ENCODE assay signal across 19 cellular contexts in genomic region chr2:5123597-5124196, GRCh38.
"Had no signal": no experiment of that assay in that cellular context is flagged by ENCODE, and none has a peak within 500 bp of the region (broad histone marks: within the 10 kb centered on the region; RNA-seq: fewer than 3 reads in every experiment).

No MANE protein-coding gene starts in this region.

- H3K9me3 ChIP-seq: transverse colon had no signal

- H3K4me1 Mint-ChIP-seq: activated B cell treated with CpG ODN at 0.5 μM for 24 hours; stimulated activated memory B cell treated with anti-CD40 and anti-IgM and Interleukin-4, amounts not matched to agents 10 μg/mL and 1 μg/mL and 100 μg/mL, for 72 hours had no signal

- H3K9me3 Mint-ChIP-seq: activated B cell treated with CpG ODN at 0.5 μM for 24 hours; stimulated activated memory B cell treated with anti-CD40 and anti-IgM and Interleukin-4, amounts not matched to agents 10 μg/mL and 1 μg/mL and 100 μg/mL, for 72 hours had no signal

- DNase-seq: activated B cell treated with CpG ODN at 0.5 μM for 24 hours; activated CD4-positive, alpha-beta T cell treated with anti-CD3 and anti-CD28 coated beads, Interleukin-2, amount 50 U/mL, for 1 hour; activated naive CD4-positive, alpha-beta T cell treated with anti-CD3 and anti-CD28 coated beads, Interleukin-2, amount 50 U/mL, for 16 hours; activated T-cell treated with anti-CD3 and anti-CD28 coated beads for 4 hours; central memory CD4-positive, alpha-beta T cell; effector CD4-positive, alpha-beta T cell; kidney; left ventricle myocardium superior; mesenchymal stem cell; nucleus accumbens; right cardiac atrium; transverse colon had no signal

- H3K27me3 Mint-ChIP-seq: activated B cell treated with CpG ODN at 0.5 μM for 24 hours; natural killer cell treated with Interleukin-12 subunit alpha and Interleukin-12 subunit beta and Interleukin-15 and Interleukin-18, amount 100 ng/mL, for 72 hours; stimulated activated memory B cell treated with anti-CD40 and anti-IgM and Interleukin-4, amounts not matched to agents 10 μg/mL and 1 μg/mL and 100 μg/mL, for 72 hours had no signal

- H3K4me1 ChIP-seq: transverse colon had no signal

- H3K4me3 ChIP-seq: coronary artery, hepatocyte, transverse colon had no signal

- H3K27ac Mint-ChIP-seq: activated B cell treated with CpG ODN at 0.5 μM for 24 hours; activated T-helper 2 cell treated with anti-CD3 and anti-CD28 coated beads, Interferon-gamma antibody, Interleukin-2, Interleukin-4, amounts not matched to agents 10 μg/mL and 5 μg/mL and 100 μg/mL, durations not matched to agents 14 hours and 24 hours and 36 hours; natural killer cell treated with Interleukin-12 subunit alpha and Interleukin-12 subunit beta and Interleukin-15 and Interleukin-18, amount 100 ng/mL, for 72 hours; progenitor cell of endocrine pancreas; stimulated activated memory B cell treated with anti-CD40 and anti-IgM and Interleukin-4, amounts not matched to agents 10 μg/mL and 1 μg/mL and 100 μg/mL, for 72 hours had no signal

- H3K4me3 Mint-ChIP-seq: activated B cell treated with CpG ODN at 0.5 μM for 24 hours; natural killer cell treated with Interleukin-12 subunit alpha and Interleukin-12 subunit beta and Interleukin-15 and Interleukin-18, amount 100 ng/mL, for 72 hours; stimulated activated memory B cell treated with anti-CD40 and anti-IgM and Interleukin-4, amounts not matched to agents 10 μg/mL and 1 μg/mL and 100 μg/mL, for 72 hours had no signal

- H3K27me3 ChIP-seq: hepatocyte, transverse colon had no signal

- ATAC-seq: left ventricle myocardium superior; natural killer cell treated with Interleukin-12 subunit alpha and Interleukin-12 subunit beta and Interleukin-15 and Interleukin-18, amount 100 ng/mL, for 72 hours; right cardiac atrium; stimulated activated memory B cell treated with anti-CD40 and anti-IgM and Interleukin-4, amounts not matched to agents 10 μg/mL and 1 μg/mL and 100 μg/mL, for 72 hours had no signal

- H3K36me3 Mint-ChIP-seq: stimulated activated memory B cell treated with anti-CD40 and anti-IgM and Interleukin-4, amounts not matched to agents 10 μg/mL and 1 μg/mL and 100 μg/mL, for 72 hours had no signal

- H3K36me3 ChIP-seq: transverse colon had no signal

- H3K27ac ChIP-seq: coronary artery, epithelial cell of prostate, hepatocyte, transverse colon had no signal
